Comparison of ENCODE assay signal across 19 cellular contexts in the genomic region with DNA sequence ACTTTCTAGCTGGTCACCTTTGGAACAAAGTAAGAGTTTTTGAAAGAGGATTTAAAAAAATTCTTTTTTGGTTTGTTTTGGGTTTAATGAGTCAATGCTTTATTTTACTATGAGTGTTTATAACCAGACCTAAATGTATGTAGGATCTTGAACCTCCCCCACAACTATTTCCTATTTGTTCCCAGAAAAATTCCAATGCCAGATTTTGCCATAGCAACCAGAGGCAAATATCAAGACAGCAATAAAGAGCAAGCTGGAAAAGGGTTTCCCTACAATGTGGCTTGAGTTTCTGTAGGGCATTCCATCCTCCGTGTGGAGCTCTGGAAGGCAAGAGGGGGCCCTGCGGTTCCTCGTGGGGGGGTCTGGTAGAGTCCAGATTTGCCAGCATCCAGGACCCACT. TPM values are rescaled to one million over a fixed set of nuclear protein-coding genes. Genes with fewer than 3 reads are reported as not detected.
"Had no signal": no experiment of that assay in that cellular context is flagged by ENCODE, and none has a peak within 500 bp of the region (broad histone marks: within the 10 kb centered on the region; RNA-seq: fewer than 3 reads in every experiment).

No MANE protein-coding gene starts in this region.

- H3K36me3 ChIP-seq: ascending aorta, WERI-Rb-1 had no signal

- H3K9me3 ChIP-seq: ascending aorta had no signal

- H3K27ac ChIP-seq: ascending aorta, coronary artery, WERI-Rb-1 had no signal

- DNase-seq: activated CD4-positive, alpha-beta memory T cell treated with anti-CD3 and anti-CD28 coated beads, Interleukin-2, amount 10 ng/mL, durations not matched to agents 7 days and 5 days; activated CD4-positive, alpha-beta T cell treated with anti-CD3 and anti-CD28 coated beads for 36 hours; activated naive CD4-positive, alpha-beta T cell; activated T-cell treated with anti-CD3 and anti-CD28 coated beads, Interleukin-2, amount 50 U/mL, for 48 hours; central memory CD4-positive, alpha-beta T cell; effector CD8-positive, alpha-beta T cell; left colon; mammary epithelial cell; stimulated activated CD4-positive, alpha-beta T cell treated with anti-CD3 and anti-CD28 coated beads, Interleukin-2, amount 100 ng/mL, for 24 hours; stimulated activated naive CD4-positive, alpha-beta T cell; substantia nigra; T-helper 1 cell; trophoblast cell; WERI-Rb-1 had no signal

- H3K4me1 ChIP-seq: ascending aorta had no signal

- H3K4me3 ChIP-seq: ascending aorta, coronary artery had no signal

- H3K27me3 ChIP-seq: ascending aorta had no signal

- ATAC-seq: activated CD4-positive, alpha-beta T cell treated with anti-CD3 and anti-CD28 coated beads for 36 hours; left colon; sciatic nerve had no signal

RNA-seq across cellular contexts. Expression of a gene that starts 27.8 kb away (rescaled TPM):
- total RNA-seq: activated CD4-positive, alpha-beta memory T cell treated with anti-CD3 and anti-CD28 coated beads, Interleukin-2, amount 10 ng/mL, durations not matched to agents 7 days and 5 days; activated CD4-positive, alpha-beta T cell treated with anti-CD3 and anti-CD28 coated beads for 36 hours; ascending aorta; glomerular endothelial cell; pulmonary artery endothelial cell; sciatic nerve had no signal
